Comparison of ENCODE assay signal across 15 cellular contexts in the genomic region with DNA sequence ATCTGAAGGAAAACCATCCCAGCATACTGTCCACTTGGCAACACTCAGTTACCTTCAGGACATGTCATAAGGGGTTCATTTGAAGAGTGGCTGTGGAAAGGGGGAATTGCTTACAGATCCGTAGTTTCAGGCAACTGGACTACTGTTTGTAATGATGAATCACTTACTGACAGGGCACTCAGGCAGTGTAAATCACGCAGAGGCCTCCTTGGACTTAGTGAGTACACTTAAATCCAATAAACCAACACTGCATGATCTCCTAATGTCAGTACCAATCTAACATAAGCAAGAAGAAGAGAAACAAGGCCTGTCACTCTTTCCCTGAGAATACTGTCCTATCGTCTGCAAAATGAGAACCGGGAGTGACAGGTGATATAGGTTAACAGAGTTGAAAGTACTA.
DNase-seq lines count a peak whose midpoint lies in the region.
"Had no signal": no experiment of that assay in that cellular context is flagged by ENCODE, and none has a peak within 500 bp of the region (broad histone marks: within the 10 kb centered on the region; RNA-seq: fewer than 3 reads in every experiment).

No MANE protein-coding gene starts in this region.

- H3K27me3 Mint-ChIP-seq in activated naive CD8-positive, alpha-beta T cell treated with anti-CD3 and anti-CD28 coated beads for 36 hours: no peaks in the 10 kb centered on the region
- H3K27me3 Mint-ChIP-seq: B cell; CD4-positive, alpha-beta T cell had no signal

- H3K27ac Mint-ChIP-seq in activated naive CD8-positive, alpha-beta T cell treated with anti-CD3 and anti-CD28 coated beads for 36 hours: no peak overlapping the region
- H3K27ac Mint-ChIP-seq: B cell; CD4-positive, alpha-beta T cell; CD8-positive, alpha-beta T cell had no signal

- H3K4me1 Mint-ChIP-seq in activated naive CD8-positive, alpha-beta T cell treated with anti-CD3 and anti-CD28 coated beads for 36 hours: no peaks in the 10 kb centered on the region
- H3K4me1 Mint-ChIP-seq: B cell had no signal

- H3K36me3 Mint-ChIP-seq in activated naive CD8-positive, alpha-beta T cell treated with anti-CD3 and anti-CD28 coated beads for 36 hours: peaks cover 5% of the 10 kb centered on the region

- H3K9me3 Mint-ChIP-seq in activated naive CD8-positive, alpha-beta T cell treated with anti-CD3 and anti-CD28 coated beads for 36 hours: no peaks in the 10 kb centered on the region
- H3K9me3 Mint-ChIP-seq: CD4-positive, alpha-beta T cell; CD8-positive, alpha-beta T cell had no signal

- H3K4me3 Mint-ChIP-seq in activated naive CD8-positive, alpha-beta T cell treated with anti-CD3 and anti-CD28 coated beads for 36 hours: no peak overlapping the region
- H3K4me3 Mint-ChIP-seq: B cell; CD4-positive, alpha-beta T cell; CD8-positive, alpha-beta T cell had no signal

- DNase-seq in NCI-H82 treated with DMSO at 0.1 percent for 48 hours (lab: John Stamatoyannopoulos, UW; ENCODE audit: unreplicated experiment) (peak; percentile 8), SK-N-DZ (ENCODE audit: low spot score) (peak; percentile 65), AG08395 (ENCODE audit: low spot score) (no peak)
- DNase-seq in central memory CD4-positive, alpha-beta T cell: no peak
- no peak for DNase-seq in activated naive CD8-positive, alpha-beta T cell treated with anti-CD3 and anti-CD28 coated beads for 36 hours
- DNase-seq: 8988T; ACHN; AML-193; Caco-2; Calu3; CD4-positive, alpha-beta T cell; CD8-positive, alpha-beta T cell; DMS79 treated with DMSO at 0.1 percent for 48 hours; GF-D8 had no signal

Comparison
In these comparisons a context has a peak if more than half of its experiments do, and no peak if none do; other contexts are left out.
1. DNase-seq: peak in NCI-H82 treated with DMSO at 0.1 percent for 48 hours (single experiment) and SK-N-DZ (single experiment); none in central memory CD4-positive, alpha-beta T cell (single experiment), activated naive CD8-positive, alpha-beta T cell treated with anti-CD3 and anti-CD28 coated beads for 36 hours (single experiment) and AG08395 (single experiment).